ENCODE assay signal across 32 cellular contexts in genomic region chr4:41639291-41639690, GRCh38.
"Had no signal": no experiment of that assay in that cellular context is flagged by ENCODE, and none has a peak within 500 bp of the region (broad histone marks: within the 10 kb centered on the region; RNA-seq: fewer than 3 reads in every experiment).

No MANE protein-coding gene starts in this region.

- H3K27ac ChIP-seq: neural progenitor cell, ovary, parathyroid adenoma, psoas muscle, right lobe of liver, sigmoid colon, spleen, suprapubic skin, testis, tibial artery, transverse colon, upper lobe of right lung, vagina had no signal

- H3K4me2 ChIP-seq: neural progenitor cell had no signal

- DNase-seq: natural killer cell; occipital lobe; ovary; posterior cingulate gyrus; psoas muscle; right cardiac atrium; right lobe of liver; sigmoid colon; small intestine; spleen; stimulated activated CD4-positive, alpha-beta T cell treated with anti-CD3 and anti-CD28 coated beads, Interleukin-12 subunit alpha, Interleukin-12 subunit beta, amount 100 ng/mL, for 4 hours; stimulated activated CD4-positive, alpha-beta T cell treated with anti-CD3 and anti-CD28 coated beads, Interleukin-1b, Interleukin-23, amount 100 ng/mL, for 48 hours; stimulated activated CD4-positive, alpha-beta T cell treated with anti-CD3 and anti-CD28 coated beads, Interleukin-4, amount 100 ng/mL, for 1 hour; stimulated activated CD4-positive, alpha-beta T cell treated with anti-CD3 and anti-CD28 coated beads, Interleukin-4, amount 100 ng/mL, for 4 hours; stimulated activated CD8-positive, alpha-beta memory T cell treated with anti-CD3 and anti-CD28 coated beads, Interleukin-4, amount 100 ng/mL, for 48 hours; stimulated activated naive CD4-positive, alpha-beta T cell; stimulated activated naive CD8-positive, alpha-beta T cell treated with anti-CD3 and anti-CD28 coated beads, Interleukin-15, amount 100 ng/mL, for 72 hours; stimulated activated naive CD8-positive, alpha-beta T cell treated with anti-CD3 and anti-CD28 coated beads, Interleukin-15, Interleukin-2, amounts not matched to agents 100 U/mL and 50 U/mL, for 24 hours; substantia nigra; testis; tibial artery; transverse colon; upper lobe of right lung had no signal

- ATAC-seq: natural killer cell; psoas muscle; right cardiac atrium; right lobe of liver; stimulated activated memory B cell treated with anti-CD40 and anti-IgM and Interleukin-4, amounts not matched to agents 10 μg/mL and 1 μg/mL and 100 μg/mL, for 72 hours; stimulated activated naive CD8-positive, alpha-beta T cell treated with anti-CD3 and anti-CD28 coated beads, Interleukin-15, amount 100 ng/mL, for 72 hours; stimulated activated naive CD8-positive, alpha-beta T cell treated with anti-CD3 and anti-CD28 coated beads, Interleukin-15, Interleukin-2, amounts not matched to agents 100 U/mL and 50 U/mL, for 24 hours; upper lobe of right lung had no signal

- H3K36me3 Mint-ChIP-seq: natural killer cell; neural progenitor cell; stimulated activated memory B cell treated with anti-CD40 and anti-IgM and Interleukin-4, amounts not matched to agents 10 μg/mL and 1 μg/mL and 100 μg/mL, for 72 hours had no signal

- H3K27me3 ChIP-seq: neural progenitor cell, ovary, right lobe of liver, sigmoid colon, suprapubic skin, testis, tibial artery, upper lobe of right lung, vagina had no signal

- H3K4me3 Mint-ChIP-seq: natural killer cell; nephron; neural progenitor cell; stimulated activated memory B cell treated with anti-CD40 and anti-IgM and Interleukin-4, amounts not matched to agents 10 μg/mL and 1 μg/mL and 100 μg/mL, for 72 hours; stimulated activated naive CD8-positive, alpha-beta T cell treated with anti-CD3 and anti-CD28 coated beads, Interleukin-15, amount 100 ng/mL, for 72 hours; type B pancreatic cell had no signal

- H3K4me1 Mint-ChIP-seq: natural killer cell; stimulated activated memory B cell treated with anti-CD40 and anti-IgM and Interleukin-4, amounts not matched to agents 10 μg/mL and 1 μg/mL and 100 μg/mL, for 72 hours had no signal

- H2AFZ ChIP-seq: neural progenitor cell, parathyroid adenoma had no signal

- H3K9me3 Mint-ChIP-seq: natural killer cell; nephron; neural progenitor cell; stimulated activated memory B cell treated with anti-CD40 and anti-IgM and Interleukin-4, amounts not matched to agents 10 μg/mL and 1 μg/mL and 100 μg/mL, for 72 hours; stimulated activated naive CD8-positive, alpha-beta T cell treated with anti-CD3 and anti-CD28 coated beads, Interleukin-15, amount 100 ng/mL, for 72 hours; type B pancreatic cell had no signal

- H3K4me1 ChIP-seq: parathyroid adenoma, psoas muscle, suprapubic skin, testis, vagina had no signal

- H3K36me3 ChIP-seq: neural progenitor cell, ovary, right lobe of liver, sigmoid colon, suprapubic skin, transverse colon, vagina had no signal

- H3K27ac Mint-ChIP-seq: natural killer cell; neural progenitor cell; progenitor cell of endocrine pancreas; stimulated activated memory B cell treated with anti-CD40 and anti-IgM and Interleukin-4, amounts not matched to agents 10 μg/mL and 1 μg/mL and 100 μg/mL, for 72 hours; stimulated activated naive CD8-positive, alpha-beta T cell treated with anti-CD3 and anti-CD28 coated beads, Interleukin-15, amount 100 ng/mL, for 72 hours; type B pancreatic cell had no signal

- FAIRE-seq: small intestine, urothelium cell line had no signal

- H3K79me2 ChIP-seq: parathyroid adenoma had no signal

- H3K9ac ChIP-seq: neural progenitor cell, parathyroid adenoma had no signal

- H3K4me3 ChIP-seq: neural progenitor cell, ovary, psoas muscle, right lobe of liver, sigmoid colon, spleen, suprapubic skin, testis, tibial artery, transverse colon, upper lobe of right lung, vagina had no signal

- H3K9me3 ChIP-seq: ovary, psoas muscle, right lobe of liver, sigmoid colon, spleen, suprapubic skin, testis, tibial artery, transverse colon, upper lobe of right lung, vagina had no signal
